ENCODE assay signal across 9 cellular contexts in the genomic region with DNA sequence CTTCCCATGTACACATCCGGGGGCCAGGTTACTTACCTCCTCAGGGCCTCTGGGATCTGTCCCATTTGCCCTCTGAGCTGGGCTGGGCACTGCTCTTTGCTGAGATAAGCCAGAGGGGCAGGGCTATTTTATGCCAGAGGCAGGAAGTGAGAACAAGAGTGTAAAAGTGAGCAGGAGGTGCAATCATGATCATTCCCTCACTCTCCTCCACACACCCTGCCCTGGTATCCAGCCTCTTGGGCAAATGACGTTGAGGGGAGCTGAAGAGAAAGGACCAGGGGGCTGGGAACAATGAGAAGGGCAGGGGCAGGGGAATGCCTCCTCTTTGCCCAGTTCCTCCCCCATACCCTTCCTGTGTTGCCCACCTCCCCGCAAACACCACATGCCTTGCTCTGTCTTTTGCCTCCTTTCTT. TPM values are rescaled to one million over a fixed set of nuclear protein-coding genes. Genes with fewer than 3 reads are reported as not detected.
DNase-seq lines count a peak whose midpoint lies in the region; TF ChIP-seq lines count a peak whose summit lies in the region.
"Had no signal": no experiment of that assay in that cellular context is flagged by ENCODE, and none has a peak within 500 bp of the region (broad histone marks: within the 10 kb centered on the region; RNA-seq: fewer than 3 reads in every experiment).

No MANE protein-coding gene starts in this region.

- H3K4me2 ChIP-seq in SU-DHL-6 (ENCODE audit: low read depth, low read length, poor library complexity, severe bottlenecking): peak overlapping the region; percentile 79

- DNase-seq in esophagus squamous epithelium (lab: John Stamatoyannopoulos, UW): no peak
- no peak for DNase-seq in stimulated activated CD4-positive, alpha-beta T cell treated with anti-CD3 and anti-CD28 coated beads, Interleukin-15, amount 100 ng/mL, for 24 hours
- DNase-seq in SKM-1 (lab: John Stamatoyannopoulos, UW; ENCODE audit: unreplicated experiment): no peak
- DNase-seq in NCI-H1436 (lab: John Stamatoyannopoulos, UW): no peak
- DNase-seq in posterior vena cava (ENCODE audit: low spot score): no peak
- DNase-seq: MG63 had no signal

- no peaks in the 10 kb centered on the region for H3K9me3 ChIP-seq in SU-DHL-6 (ENCODE audit: insufficient read depth, low read length)
- H3K9me3 ChIP-seq in esophagus squamous epithelium: no peaks in the 10 kb centered on the region
- H3K9me3 ChIP-seq: MG63 had no signal

- H3K9ac ChIP-seq in SU-DHL-6 (ENCODE audit: low read length) (peak overlapping the region; percentile 72), rectal smooth muscle tissue (ENCODE audit: low read length) (no peak overlapping the region)

- intact Hi-C loops in esophagus squamous epithelium (cut with DNase I) (no loop called here), posterior vena cava (cut with DNase I) (no loop called here)

- H3K79me2 ChIP-seq in SU-DHL-6 (ENCODE audit: insufficient read depth, low read length): peaks cover 9% of the 10 kb centered on the region; the same call in 1 of the 2 replicates

- TF ChIP-seq CTCF in SU-DHL-6 (IDR thresholded peaks at IDR 0.05; ENCODE audit: insufficient read depth, low read length, poor library complexity, severe bottlenecking) (no peak), esophagus squamous epithelium (IDR thresholded peaks at IDR 0.05) (no peak)

- no peaks in the 10 kb centered on the region for H3K9me2 ChIP-seq in SU-DHL-6 (replicated peaks; ENCODE audit: insufficient read depth, low read length)

- H3K4me3 ChIP-seq in SU-DHL-6 (ENCODE audit: insufficient read depth, low read length, poor library complexity, severe bottlenecking) (peak overlapping the region; percentile 53), esophagus squamous epithelium (peak overlapping the region in 1 of 4 donors; percentile 26), rectal smooth muscle tissue (ENCODE audit: low read length) (peak overlapping the region; percentile 54)
- H3K4me3 ChIP-seq: MG63 had no signal

- no peaks in the 10 kb centered on the region for H3K36me3 ChIP-seq in SU-DHL-6 (ENCODE audit: low read length)
- H3K36me3 ChIP-seq in esophagus squamous epithelium: peaks cover 0 to 10% (median 0%) of the 10 kb centered on the region in 3 donors
- no peaks in the 10 kb centered on the region for H3K36me3 ChIP-seq in rectal smooth muscle tissue (ENCODE audit: control insufficient read depth, insufficient read depth, low read length)
- H3K36me3 ChIP-seq: MG63 had no signal

- H3K27ac ChIP-seq in SU-DHL-6 (ENCODE audit: low read depth, low read length) (peak overlapping the region; percentile 91), esophagus squamous epithelium (peak overlapping the region; percentile 14 to 60 (median 44)), rectal smooth muscle tissue (ENCODE audit: low read depth, low read length) (no peak overlapping the region)

- no peaks in the 10 kb centered on the region for H3K27me3 ChIP-seq in SU-DHL-6 (ENCODE audit: low read length)
- no peaks in the 10 kb centered on the region for H3K27me3 ChIP-seq in esophagus squamous epithelium
- H3K27me3 ChIP-seq in rectal smooth muscle tissue (ENCODE audit: control insufficient read depth, insufficient read depth, low read length): no peaks in the 10 kb centered on the region
- H3K27me3 ChIP-seq: MG63 had no signal

- no peaks in the 10 kb centered on the region for H4K20me1 ChIP-seq in SU-DHL-6 (ENCODE audit: low read depth, low read length)

- H3K4me1 ChIP-seq in esophagus squamous epithelium (peaks cover 16 to 67% (median 20%) of the 10 kb centered on the region in 3 donors), rectal smooth muscle tissue (ENCODE audit: control insufficient read depth, insufficient read depth, low read length) (no peaks in the 10 kb centered on the region)

- no peak overlapping the region for H2AFZ ChIP-seq in SU-DHL-6 (ENCODE audit: low read depth, low read length, severe bottlenecking)

- 78 to 89% methylated on average over 2 to 3 of the region's 3 CpGs for whole genome bisulfite sequencing in esophagus squamous epithelium, 2 donors

- peaks cover 19% of the 10 kb centered on the region for H3F3A ChIP-seq in SU-DHL-6 (ENCODE audit: insufficient read depth)

- peak; percentile 26 for TF ChIP-seq POLR2A in GM15510 (IDR thresholded peaks at IDR 0.05; ENCODE audit: borderline replicate concordance, extremely low read depth, insufficient read length)
- no peak for TF ChIP-seq POLR2A in esophagus squamous epithelium (IDR thresholded peaks at IDR 0.05)

RNA-seq across cellular contexts. Expression of gene LPAR5, which starts 4.2 kb away (rescaled TPM):
- 10 to 100 TPM; 12.8 to 46.0 (median 17.4) TPM for total RNA-seq in esophagus squamous epithelium
- 1 to 10 TPM; 2.3 to 3.3 TPM for total RNA-seq in posterior vena cava

RNA-seq across cellular contexts. Expression of gene ACRBP, which starts 15.7 kb away (rescaled TPM):
- total RNA-seq in esophagus squamous epithelium: 1 to 10 TPM in 2 of 4 donors, under 1 TPM in 1, not detected in 1; 0.35 to 4.0 (median 3.2) TPM
- 1 to 10 TPM; 1.3 to 2.2 TPM for total RNA-seq in posterior vena cava

RNA-seq across cellular contexts. Expression of gene CHD4, which starts 24.4 kb away (rescaled TPM):
- total RNA-seq in esophagus squamous epithelium (100 to 1,000 TPM; 116 to 165 (median 127) TPM), posterior vena cava (100 to 1,000 TPM; 160 to 169 TPM)

RNA-seq across cellular contexts. Expression of gene ING4, which starts 31.4 kb away (rescaled TPM):
- total RNA-seq in esophagus squamous epithelium: 10 to 100 TPM in 3 of 4 donors, 1 to 10 TPM in 1; 8.3 to 37.0 (median 26.9) TPM
- 10 to 100 TPM; 23.0 to 25.9 TPM for total RNA-seq in posterior vena cava

RNA-seq across cellular contexts. Expression of gene ZNF384, which starts 57.6 kb away (rescaled TPM):
- total RNA-seq in esophagus squamous epithelium (10 to 100 TPM; 19.6 to 36.2 (median 26.8) TPM), posterior vena cava (10 to 100 TPM; 35.6 to 40.1 TPM)
